ENCODE assay signal across 21 cellular contexts in the genomic region with DNA sequence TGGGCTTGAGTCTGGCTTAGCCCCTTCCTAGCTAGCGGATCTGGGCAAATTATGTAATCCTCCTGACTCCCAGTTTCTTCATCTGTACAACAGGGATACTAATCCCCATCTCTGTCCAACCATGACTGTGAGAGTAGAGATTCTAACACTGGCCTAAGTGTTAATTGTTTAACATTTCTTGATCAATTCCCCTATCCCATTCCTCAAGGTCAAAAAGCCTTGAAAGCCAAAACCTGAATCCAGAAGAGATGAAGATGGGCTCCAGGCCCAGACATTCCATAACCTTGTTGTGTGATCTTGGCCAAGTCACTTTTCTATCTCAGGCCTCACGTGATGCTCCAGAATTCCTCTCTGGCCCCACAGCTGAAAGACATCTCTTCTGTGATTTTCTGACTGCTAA. TPM values are rescaled to one million over a fixed set of nuclear protein-coding genes. Genes with fewer than 3 reads are reported as not detected.
DNase-seq lines count a peak whose midpoint lies in the region; ATAC-seq, FAIRE-seq and TF ChIP-seq lines count a peak whose summit lies in the region.
"Had no signal": no experiment of that assay in that cellular context is flagged by ENCODE, and none has a peak within 500 bp of the region (broad histone marks: within the 10 kb centered on the region; RNA-seq: fewer than 3 reads in every experiment).

No MANE protein-coding gene starts in this region.

- H3K4me1 ChIP-seq in A549 (peaks cover 75% of the 10 kb centered on the region), esophagus squamous epithelium (peaks cover 27 to 85% (median 43%) of the 10 kb centered on the region in 3 donors), stomach (peaks cover 23 to 71% (median 54%) of the 10 kb centered on the region in 4 donors)

- CTCF ChIA-PET in A549 (lab: Yijun Ruan, JAX), result interaction anchor here (1.6 to 34.3 kb wide), 5 partner anchors 12 to 52 kb away, joined by 5 to 1452 read pairs (median 24); partner anchors contain the start of gene CSRP1

- H3K4me3 ChIP-seq in A549 (no peak overlapping the region), MG63 (no peak overlapping the region), esophagus squamous epithelium (no peak overlapping the region), stomach (no peak overlapping the region)
- H3K4me3 ChIP-seq: BLaER1 treated with 17β-estradiol and CSF1 and Interleukin-3, amounts not matched to agents 10 nM and 100 nM; PC-9; right atrium auricular region had no signal

- DNase-seq in A549 (ENCODE audit: low read depth in 1 of 2, low spot score in 1 of 2), result no peak
- DNase-seq in MG63, result peak; percentile 33
- no peak for DNase-seq in esophagus squamous epithelium (lab: John Stamatoyannopoulos, UW)
- DNase-seq in stomach, result no peak
- no peak for DNase-seq in cerebellar nuclear complex (lab: John Stamatoyannopoulos, UW)
- no peak for DNase-seq in NCI-H2081 treated with DMSO at 0.1 percent for 48 hours (lab: John Stamatoyannopoulos, UW)
- no peak for DNase-seq in anterior cingulate cortex (lab: John Stamatoyannopoulos, UW)
- no peak for DNase-seq in NCI-H226
- DNase-seq: activated CD4-positive, alpha-beta T cell treated with anti-CD3 and anti-CD28 coated beads, Interleukin-2, amount 10 ng/mL, durations not matched to agents 7 days and 5 days; activated CD8-positive, alpha-beta memory T cell treated with anti-CD3 and anti-CD28 coated beads, Interleukin-2, amount 10 ng/mL, durations not matched to agents 7 days and 5 days; Calu3; effector memory CD8-positive, alpha-beta T cell; GOT3; kidney glomerular epithelial cell; NCI-H1092 treated with DMSO at 0.1 percent for 48 hours; NCI-H1930; NCI-H2227 treated with DMSO at 0.1 percent for 48 hours; nucleus accumbens; PC-9 had no signal

- TF ChIP-seq CTCF in A549 (IDR thresholded peaks at IDR 0.05) (no peak), esophagus squamous epithelium (IDR thresholded peaks at IDR 0.05) (no peak), stomach (IDR thresholded peaks at IDR 0.05) (no peak)

- TF ChIP-seq EP300 in A549 (IDR thresholded peaks at IDR 0.05) (no peak), stomach (IDR thresholded peaks at IDR 0.05) (no peak)

- H3K36me3 ChIP-seq in MG63 (peaks cover 31% of the 10 kb centered on the region), esophagus squamous epithelium (peaks cover 7 to 85% (median 36%) of the 10 kb centered on the region in 3 donors), stomach (peaks cover 56 to 85% (median 79%) of the 10 kb centered on the region in 4 donors)

- no peak for FAIRE-seq in A549 (lab: Jason Lieb, UNC)

- WGBS in A549 (ENCODE audit: missing lambda C conversion rate), result 81% methylated on average over 2 of the region's 2 CpGs
- WGBS in esophagus squamous epithelium, 2 donors, result 46 to 72% methylated on average over 2 of the region's 2 CpGs
- 61 to 89% (median 74%) methylated on average over 2 of the region's 2 CpGs for WGBS in stomach, 5 donors

- no peak for ATAC-seq in A549
- ATAC-seq: activated CD8-positive, alpha-beta memory T cell treated with anti-CD3 and anti-CD28 coated beads, Interleukin-2, amount 10 ng/mL, durations not matched to agents 7 days and 5 days; effector memory CD8-positive, alpha-beta T cell had no signal

- intact Hi-C loops in esophagus squamous epithelium (cut with DNase I), result no loop called here
- intact Hi-C loops in stomach (cut with DNase I; ENCODE audit: low total_unique reads), result no loop called here

- TF ChIP-seq RAD21 in A549 (conservative IDR thresholded peaks at IDR 0.05 in 1 of 2, IDR thresholded peaks at IDR 0.05 in 1 of 2), result no peak

- H3K27ac ChIP-seq in A549 (peak overlapping the region; percentile 86 to 90; a peak in 5 of 6 replicates), esophagus squamous epithelium (peak overlapping the region in 3 of 4 donors; percentile 37 to 93 (median 92)), stomach (peak overlapping the region in 4 of 5 donors; percentile 25 to 95 (median 82))
- H3K27ac ChIP-seq: BLaER1 treated with 17β-estradiol and CSF1 and Interleukin-3, amounts not matched to agents 10 nM and 100 nM; PC-9; right atrium auricular region had no signal

- TF ChIP-seq POLR2A in A549 (IDR thresholded peaks at IDR 0.05; ENCODE audit: low read length) (no peak), esophagus squamous epithelium (IDR thresholded peaks at IDR 0.05) (no peak), stomach (IDR thresholded peaks at IDR 0.05) (no peak)

- H3K27me3 ChIP-seq in MG63 (no peaks in the 10 kb centered on the region), esophagus squamous epithelium (no peaks in the 10 kb centered on the region), stomach (no peaks in the 10 kb centered on the region)
- H3K27me3 ChIP-seq: BLaER1 treated with 17β-estradiol and CSF1 and Interleukin-3, amounts not matched to agents 10 nM and 100 nM; right atrium auricular region had no signal

- H3K4me2 ChIP-seq in A549, result 0 out of 3 replicates have a peak overlapping the region, but pooled peaks have one; percentile 72
- H3K4me2 ChIP-seq: BLaER1 treated with 17β-estradiol and CSF1 and Interleukin-3, amounts not matched to agents 10 nM and 100 nM had no signal

- POLR2A ChIA-PET in A549 (lab: Yijun Ruan, JAX), result interaction anchor here (1.1 kb wide), 1 partner anchor 25 kb away, joined by 3 read pairs; no protein-coding TSS in a partner anchor

- no peaks in the 10 kb centered on the region for H3K9me3 ChIP-seq in A549
- H3K9me3 ChIP-seq in MG63, result no peaks in the 10 kb centered on the region
- H3K9me3 ChIP-seq in esophagus squamous epithelium, result no peaks in the 10 kb centered on the region
- no peaks in the 10 kb centered on the region for H3K9me3 ChIP-seq in stomach
- H3K9me3 ChIP-seq: right atrium auricular region had no signal

TF ChIP-seq in A549, 52 proteins besides CTCF, POLR2A, EP300 and RAD21:
- TF ChIP-seq TP53 (CRISPR knock-in tag; IDR thresholded peaks at IDR 0.05) (no peak), CHD2 (IDR thresholded peaks at IDR 0.05; ENCODE audit: low read length, partially characterized antibody) (no peak), NR3C1 (IDR thresholded peaks at IDR 0.05) (no peak), CHD4 (IDR thresholded peaks at IDR 0.05; ENCODE audit: borderline replicate concordance) (no peak), CEBPB (IDR thresholded peaks at IDR 0.05) (no peak), JUN (IDR thresholded peaks at IDR 0.05) (no peak), RNF2 (IDR thresholded peaks at IDR 0.05; ENCODE audit: borderline replicate concordance, low read depth) (no peak), RARB (CRISPR knock-in tag; IDR thresholded peaks at IDR 0.05) (no peak), HOXA7 (CRISPR knock-in tag; IDR thresholded peaks at IDR 0.05) (no peak), ZNF302 (CRISPR knock-in tag; IDR thresholded peaks at IDR 0.05) (no peak), FOSL2 (IDR thresholded peaks at IDR 0.05) (no peak), FOSL2 (CRISPR knock-in tag; IDR thresholded peaks at IDR 0.05) (no peak), EHMT2 (IDR thresholded peaks at IDR 0.05; ENCODE audit: low read depth) (no peak)
- TF ChIP-seq, protein P1, sequence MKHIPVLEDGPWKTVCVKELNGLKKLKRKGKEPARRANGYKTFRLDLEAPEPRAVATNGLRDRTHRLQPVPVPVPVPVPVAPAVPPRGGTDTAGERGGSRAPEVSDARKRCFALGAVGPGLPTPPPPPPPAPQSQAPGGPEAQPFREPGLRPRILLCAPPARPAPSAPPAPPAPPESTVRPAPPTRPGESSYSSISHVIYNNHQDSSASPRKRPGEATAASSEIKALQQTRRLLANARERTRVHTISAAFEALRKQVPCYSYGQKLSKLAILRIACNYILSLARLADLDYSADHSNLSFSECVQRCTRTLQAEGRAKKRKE (CRISPR knock-in tag; IDR thresholded peaks at IDR 0.05; ENCODE audit: low read depth), result no peak

RNA-seq across cellular contexts. Expression of gene PHLDA3, which starts 18.8 kb away (rescaled TPM):
- 34.3 and 40.5 TPM in 2 replicates for polyA plus RNA-seq in A549 (2011; rRNA removed)
- polyA plus RNA-seq in A549 (2012; cell fraction: cytosol; rRNA removed), result 67.2 and 102 TPM in 2 replicates
- 67.2 and 93.4 TPM in 2 replicates for polyA plus RNA-seq in A549 (2012; cell fraction: nucleus; rRNA removed)
- 83.1 to 91.1 TPM (median 83.5 TPM) in 3 replicates for polyA plus RNA-seq in A549 (2017; fragmentation: RNase III; extraction: RNeasy Plus Mini Kit Qiagen cat#74134 plus additional on column Dnase treatment)
- 16.0 and 28.4 TPM in 2 replicates for polyA minus RNA-seq in A549 (2011; rRNA and poly(A)+ RNA removed)
- total RNA-seq in MG63 (2014; rRNA removed; shearing (Covaris generic); ENCODE audit: low replicate concordance), result 51.7 and 72.2 TPM in 2 replicates
- 10 to 100 TPM; 60.9 to 87.9 (median 75.1) TPM for total RNA-seq in esophagus squamous epithelium
- 10 to 100 TPM in 4 of 5 donors, 1 to 10 TPM in 1; 4.0 to 66.5 (median 12.7) TPM for total RNA-seq in stomach
- 10 to 100 TPM; 21.5 to 45.4 (median 29.9) TPM for polyA plus RNA-seq in stomach

RNA-seq across cellular contexts. Expression of gene CSRP1, which starts 19.2 kb away (rescaled TPM):
- polyA plus RNA-seq in A549 (2011; rRNA removed) (256 and 277 TPM in 2 replicates), A549 (2017; fragmentation: RNase III; extraction: RNeasy Plus Mini Kit Qiagen cat#74134 plus additional on column Dnase treatment) (655 to 819 TPM (median 717 TPM) in 3 replicates), stomach (100 to 1,000 TPM; 220 to 641 (median 274) TPM)
- polyA plus RNA-seq in A549 (2012; cell fraction: cytosol; rRNA removed), result 459 and 499 TPM in 2 replicates
- polyA plus RNA-seq in A549 (2012; cell fraction: nucleus; rRNA removed), result 441 and 486 TPM in 2 replicates
- polyA minus RNA-seq in A549 (2011; rRNA and poly(A)+ RNA removed), result 254 and 273 TPM in 2 replicates
- total RNA-seq in MG63 (2014; rRNA removed; shearing (Covaris generic); ENCODE audit: low replicate concordance), result 108 and 190 TPM in 2 replicates
- total RNA-seq in esophagus squamous epithelium (1,000 to 10,000 TPM in 1 of 4 donors, 100 to 1,000 TPM in 3; 243 to 1,044 (median 363) TPM), stomach (1,000 to 10,000 TPM in 2 of 5 donors, 100 to 1,000 TPM in 3; 304 to 2,162 (median 853) TPM)

RNA-seq across cellular contexts. Expression of gene NAV1, which starts 51.2 kb away (rescaled TPM):
- polyA plus RNA-seq in A549 (2011; rRNA removed), result 3.7 and 6.4 TPM in 2 replicates
- 2.0 and 3.1 TPM in 2 replicates for polyA plus RNA-seq in A549 (2012; cell fraction: cytosol; rRNA removed)
- 5.0 and 5.5 TPM in 2 replicates for polyA plus RNA-seq in A549 (2012; cell fraction: nucleus; rRNA removed)
- 6.1 to 8.4 TPM (median 6.6 TPM) in 3 replicates for polyA plus RNA-seq in A549 (2017; fragmentation: RNase III; extraction: RNeasy Plus Mini Kit Qiagen cat#74134 plus additional on column Dnase treatment)
- 11.7 and 12.6 TPM in 2 replicates for polyA minus RNA-seq in A549 (2011; rRNA and poly(A)+ RNA removed)
- 17.7 and 22.9 TPM in 2 replicates for total RNA-seq in MG63 (2014; rRNA removed; shearing (Covaris generic); ENCODE audit: low replicate concordance)
- 10 to 100 TPM; 18.1 to 25.5 (median 21.0) TPM for total RNA-seq in esophagus squamous epithelium
- total RNA-seq in stomach, result 10 to 100 TPM in 4 of 5 donors, 1 to 10 TPM in 1; 8.2 to 33.0 (median 17.3) TPM
- 1 to 10 TPM; 3.0 to 4.7 (median 4.7) TPM for polyA plus RNA-seq in stomach
